In the genomic region with DNA sequence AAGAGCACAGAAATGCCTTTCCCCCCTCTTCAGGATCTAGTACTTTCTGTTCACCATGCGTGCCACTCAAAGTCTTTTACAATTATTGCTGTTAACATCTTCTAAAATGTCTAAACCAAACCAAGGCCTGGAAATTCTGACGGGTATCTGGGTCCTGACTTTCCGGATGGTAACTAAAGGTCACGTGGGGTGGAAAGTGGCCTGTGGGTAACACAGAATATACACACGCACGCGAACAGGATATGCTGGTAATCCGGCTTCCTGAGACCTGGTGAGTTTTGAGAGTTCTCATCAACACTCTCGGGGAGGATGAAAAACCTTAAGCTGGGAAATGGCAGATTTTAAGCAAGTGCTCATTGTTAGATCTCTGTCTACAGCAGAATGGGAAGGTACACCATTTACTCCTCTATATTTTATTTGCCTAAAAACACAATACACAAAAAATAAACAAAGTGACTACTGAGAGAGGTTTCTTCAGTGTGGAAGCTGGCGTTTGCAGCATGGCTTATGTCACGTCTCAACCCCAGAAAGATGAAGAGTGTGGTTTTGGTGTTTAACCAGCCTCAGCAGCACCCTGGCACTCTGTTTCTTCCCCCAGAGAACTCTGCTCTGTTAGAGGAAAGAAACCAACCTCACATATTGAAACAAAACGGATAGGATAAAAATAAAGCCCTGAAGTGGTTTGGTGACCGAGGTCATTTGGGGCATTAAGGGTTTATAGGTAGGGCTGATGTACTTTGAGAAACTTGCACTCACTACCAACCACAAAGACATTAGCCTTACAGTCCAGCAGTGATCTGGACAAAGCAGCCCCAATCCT, we compare ENCODE assay signal across 8 cellular contexts. TPM values are rescaled to one million over a fixed set of nuclear protein-coding genes. Genes with fewer than 3 reads are reported as not detected.
DNase-seq lines count a peak whose midpoint lies in the region; ATAC-seq and TF ChIP-seq lines count a peak whose summit lies in the region.

No MANE protein-coding gene starts in this region.

- no peak overlapping the region for H4K91ac ChIP-seq in H9 (ENCODE audit: insufficient read length, low read depth, low read length)

- H3T11ph ChIP-seq in H9 (ENCODE audit: low read length) = no peak overlapping the region

- peaks cover 32% of the 10 kb centered on the region for H3K36me3 Mint-ChIP-seq in activated T-helper 1 cell treated with anti-CD3 and anti-CD28 coated beads, Interleukin-12 subunit alpha, Interleukin-12 subunit beta, Interleukin-2, Interleukin-4 antibody, amounts not matched to agents 30 ng/mL and 10 ng/mL and 1 ng/mL, durations not matched to agents 14 hours and 24 hours and 36 hours (ENCODE audit: low read depth)
- H3K36me3 Mint-ChIP-seq in glutamatergic neuron (ENCODE audit: unreplicated experiment) (no peaks in the 10 kb centered on the region), H9 (ENCODE audit: insufficient read depth in 1 of 3, low read depth in 3 of 3) (peaks cover 0 to 29% (median 4%) of the 10 kb centered on the region in 3 experiments; a peak in 4 of 7 replicates)

- no peak overlapping the region for H3K14ac ChIP-seq in H9 (ENCODE audit: insufficient read depth, low read length)

- ATAC-seq in left cardiac atrium (peak; percentile 33 to 74), Right ventricle myocardium superior (ENCODE audit: poor library complexity) (no peak)

- H2BK12ac ChIP-seq in H9 (ENCODE audit: insufficient read length, low read depth, low read length) = no peak overlapping the region

- H4K5ac ChIP-seq in H9 (ENCODE audit: insufficient read length, low read depth, low read length) = no peak overlapping the region

- H2AFZ ChIP-seq in H9 (ENCODE audit: low read length) = no peak overlapping the region

- H3K36me3 ChIP-seq in KOPT-K1 (ENCODE audit: insufficient read depth, low read length) = peaks cover 53% of the 10 kb centered on the region

- H3K27me3 ChIP-seq in H9 (ENCODE audit: insufficient read depth, low read length) = no peaks in the 10 kb centered on the region

- no peak overlapping the region for H2AK5ac ChIP-seq in H9 (ENCODE audit: insufficient read length, low read length)

- peak overlapping the region; percentile 74 for H3K4me3 Mint-ChIP-seq in activated T-helper 1 cell treated with anti-CD3 and anti-CD28 coated beads, Interleukin-12 subunit alpha, Interleukin-12 subunit beta, Interleukin-2, Interleukin-4 antibody, amounts not matched to agents 30 ng/mL and 10 ng/mL and 1 ng/mL, durations not matched to agents 14 hours and 24 hours and 36 hours
- no peak overlapping the region for H3K4me3 Mint-ChIP-seq in glutamatergic neuron (ENCODE audit: unreplicated experiment)
- no peak overlapping the region for H3K4me3 Mint-ChIP-seq in H9

- H3K27ac ChIP-seq in KOPT-K1 (ENCODE audit: low read depth, low read length, poor library complexity, severe bottlenecking) = peak overlapping the region; percentile 76
- H3K27ac ChIP-seq in H9 (ENCODE audit: insufficient read length, low read depth, low read length) = no peak overlapping the region

- no peak overlapping the region for H3K23ac ChIP-seq in H9 (ENCODE audit: insufficient read length, low read depth, low read length)

- H2BK5ac ChIP-seq in H9 (ENCODE audit: insufficient read length, low read length) = no peak overlapping the region

- no peak for TF ChIP-seq CTCF in glutamatergic neuron (IDR thresholded peaks at IDR 0.05; ENCODE audit: partially characterized antibody, unreplicated experiment)
- no peak for TF ChIP-seq CTCF in H9 (conservative IDR thresholded peaks at IDR 0.05)

- no peaks in the 10 kb centered on the region for H4K20me1 ChIP-seq in H9 (ENCODE audit: control insufficient read depth, insufficient read depth, insufficient read length)

- intact Hi-C loops in left cardiac atrium (cut with DNase I) (no loop called here), Right ventricle myocardium superior (cut with DNase I) (no loop called here)
- intact Hi-C loops in activated T-helper 1 cell treated with anti-CD3 and anti-CD28 coated beads, Interleukin-12 subunit alpha, Interleukin-12 subunit beta, Interleukin-2, Interleukin-4 antibody, amounts not matched to agents 30 ng/mL and 10 ng/mL and 1 ng/mL, durations not matched to agents 14 hours and 24 hours and 36 hours (cut with micrococcal nuclease) = loop anchor here (1.0 to 10.0 kb wide), 8 partner anchors 9 to 393 kb away; no protein-coding TSS in a partner anchor

- H3K79me1 ChIP-seq in H9 (ENCODE audit: insufficient read depth, low read depth, low read length, poor library complexity, severe bottlenecking) = no peaks in the 10 kb centered on the region

- no peaks in the 10 kb centered on the region for H3K9me3 ChIP-seq in KOPT-K1 (ENCODE audit: insufficient read depth, low read length, poor library complexity, severe bottlenecking)
- H3K9me3 ChIP-seq in H9 (ENCODE audit: control insufficient read depth, low read depth, low read length) = no peaks in the 10 kb centered on the region

- no peak overlapping the region for H3K18ac ChIP-seq in H9 (ENCODE audit: insufficient read length, low read depth, low read length)

- H4K8ac ChIP-seq in H9 (replicated peaks; ENCODE audit: insufficient read length, low read depth, low read length) = no peak overlapping the region

- no peak overlapping the region for H2BK15ac ChIP-seq in H9 (ENCODE audit: low read depth, low read length)

- H3K9ac ChIP-seq in H9 (ENCODE audit: extremely low read depth, insufficient read length, low read length) = no peak overlapping the region

- no peak overlapping the region for H2BK20ac ChIP-seq in H9 (ENCODE audit: low read depth, low read length, poor library complexity, severe bottlenecking)

- H3K23me2 ChIP-seq in H9 (ENCODE audit: insufficient read length, low read depth, low read length, poor library complexity, severe bottlenecking) = no peaks in the 10 kb centered on the region

- peaks cover 82% of the 10 kb centered on the region for H3K4me1 Mint-ChIP-seq in activated T-helper 1 cell treated with anti-CD3 and anti-CD28 coated beads, Interleukin-12 subunit alpha, Interleukin-12 subunit beta, Interleukin-2, Interleukin-4 antibody, amounts not matched to agents 30 ng/mL and 10 ng/mL and 1 ng/mL, durations not matched to agents 14 hours and 24 hours and 36 hours (ENCODE audit: low read depth)
- H3K4me1 Mint-ChIP-seq in glutamatergic neuron (ENCODE audit: low read depth, unreplicated experiment) (no peaks in the 10 kb centered on the region), H9 (no peaks in the 10 kb centered on the region)

- H3K4ac ChIP-seq in H9 (ENCODE audit: low read depth, low read length) = no peak overlapping the region

- H3K79me2 ChIP-seq in H9 (ENCODE audit: insufficient read depth, low read length) = no peaks in the 10 kb centered on the region

- H3K56ac ChIP-seq in H9 (ENCODE audit: insufficient read length, low read depth, low read length) = no peak overlapping the region

- peak overlapping the region; percentile 100 for H3K27ac Mint-ChIP-seq in activated T-helper 1 cell treated with anti-CD3 and anti-CD28 coated beads, Interleukin-12 subunit alpha, Interleukin-12 subunit beta, Interleukin-2, Interleukin-4 antibody, amounts not matched to agents 30 ng/mL and 10 ng/mL and 1 ng/mL, durations not matched to agents 14 hours and 24 hours and 36 hours
- H3K27ac Mint-ChIP-seq in glutamatergic neuron (ENCODE audit: unreplicated experiment) = no peak overlapping the region
- no peak overlapping the region; a peak in 1 of 7 replicates for H3K27ac Mint-ChIP-seq in H9

- no peak overlapping the region for H3K4me2 ChIP-seq in H9 (ENCODE audit: insufficient read depth, insufficient read length, low read length)

- peak; percentile 51 for DNase-seq in left cardiac atrium
- no peak for DNase-seq in Right ventricle myocardium superior
- DNase-seq in activated T-helper 1 cell treated with anti-CD3 and anti-CD28 coated beads, Interleukin-12 subunit alpha, Interleukin-12 subunit beta, Interleukin-2, Interleukin-4 antibody, amounts not matched to agents 30 ng/mL and 10 ng/mL and 1 ng/mL, durations not matched to agents 14 hours and 24 hours and 36 hours (ENCODE audit: low spot score) = peak; percentile 88
- peak; percentile 68 to 78 for DNase-seq in stimulated activated CD4-positive, alpha-beta T cell treated with anti-CD3 and anti-CD28 coated beads, Interleukin-12 subunit alpha, Interleukin-12 subunit beta, amount 100 ng/mL, for 24 hours (ENCODE audit: low read depth in 2 of 2)
- DNase-seq in glutamatergic neuron = no peak
- no peak for DNase-seq in H9
- no peak for DNase-seq in amygdala (lab: John Stamatoyannopoulos, UW)

- H3K4me1 ChIP-seq in H9 (ENCODE audit: insufficient read depth, low read length) = no peaks in the 10 kb centered on the region

- WGBS in H9 (ENCODE audit: extremely low coverage, insufficient read length, low lambda C conversion rate) = no CpG with 5 or more reads among the region's 13 CpGs

- H3K27me3 Mint-ChIP-seq in activated T-helper 1 cell treated with anti-CD3 and anti-CD28 coated beads, Interleukin-12 subunit alpha, Interleukin-12 subunit beta, Interleukin-2, Interleukin-4 antibody, amounts not matched to agents 30 ng/mL and 10 ng/mL and 1 ng/mL, durations not matched to agents 14 hours and 24 hours and 36 hours (ENCODE audit: insufficient read depth) = no peaks in the 10 kb centered on the region
- no peaks in the 10 kb centered on the region for H3K27me3 Mint-ChIP-seq in glutamatergic neuron (ENCODE audit: unreplicated experiment)
- no peaks in the 10 kb centered on the region for H3K27me3 Mint-ChIP-seq in H9 (ENCODE audit: low read depth)

- no peak overlapping the region for H2BK120ac ChIP-seq in H9 (ENCODE audit: low read depth, low read length, poor library complexity, severe bottlenecking)

- no peaks in the 10 kb centered on the region for H3K9me3 Mint-ChIP-seq in activated T-helper 1 cell treated with anti-CD3 and anti-CD28 coated beads, Interleukin-12 subunit alpha, Interleukin-12 subunit beta, Interleukin-2, Interleukin-4 antibody, amounts not matched to agents 30 ng/mL and 10 ng/mL and 1 ng/mL, durations not matched to agents 14 hours and 24 hours and 36 hours
- no peaks in the 10 kb centered on the region for H3K9me3 Mint-ChIP-seq in glutamatergic neuron (ENCODE audit: unreplicated experiment)
- no peaks in the 10 kb centered on the region for H3K9me3 Mint-ChIP-seq in H9

RNA-seq across cellular contexts. Expression of gene SMG6, which starts 37.3 kb away (rescaled TPM):
- 10 to 100 TPM; 22.3 to 23.0 TPM for total RNA-seq in left cardiac atrium
- total RNA-seq in Right ventricle myocardium superior = 19.3 TPM
- total RNA-seq in activated T-helper 1 cell treated with anti-CD3 and anti-CD28 coated beads, Interleukin-12 subunit alpha, Interleukin-12 subunit beta, Interleukin-2, Interleukin-4 antibody, amounts not matched to agents 30 ng/mL and 10 ng/mL and 1 ng/mL, durations not matched to agents 14 hours and 24 hours and 36 hours = 35.3 and 39.5 TPM in 2 replicates
- 42.7 TPM for total RNA-seq in glutamatergic neuron (ENCODE audit: unreplicated experiment)
- 28.6 and 35.6 TPM in 2 replicates for total RNA-seq in H9 (2021)

RNA-seq across cellular contexts. Expression of gene SRR, which starts 37.5 kb away (rescaled TPM):
- total RNA-seq in left cardiac atrium = 10 to 100 TPM in 1 of 2 donors, 1 to 10 TPM in 1; 8.7 to 14.5 TPM
- 8.3 TPM for total RNA-seq in Right ventricle myocardium superior
- 14.9 and 17.4 TPM in 2 replicates for total RNA-seq in activated T-helper 1 cell treated with anti-CD3 and anti-CD28 coated beads, Interleukin-12 subunit alpha, Interleukin-12 subunit beta, Interleukin-2, Interleukin-4 antibody, amounts not matched to agents 30 ng/mL and 10 ng/mL and 1 ng/mL, durations not matched to agents 14 hours and 24 hours and 36 hours
- total RNA-seq in glutamatergic neuron (ENCODE audit: unreplicated experiment) = 22.0 TPM
- 5.4 and 5.6 TPM in 2 replicates for total RNA-seq in H9 (2021)

Comparison
In these comparisons a context has a peak if more than half of its experiments do, and no peak if none do; other contexts are left out.
1. DNase-seq: peak in left cardiac atrium (single experiment), activated T-helper 1 cell treated with anti-CD3 and anti-CD28 coated beads, Interleukin-12 subunit alpha, Interleukin-12 subunit beta, Interleukin-2, Interleukin-4 antibody, amounts not matched to agents 30 ng/mL and 10 ng/mL and 1 ng/mL, durations not matched to agents 14 hours and 24 hours and 36 hours (single experiment) and stimulated activated CD4-positive, alpha-beta T cell treated with anti-CD3 and anti-CD28 coated beads, Interleukin-12 subunit alpha, Interleukin-12 subunit beta, amount 100 ng/mL, for 24 hours (2 of 2); none in Right ventricle myocardium superior (single experiment), glutamatergic neuron (single experiment), H9 (single experiment) and amygdala (0 of 56).